15 cellular contexts compared by ENCODE assay signal in genomic region chr3:115830764-115831395, GRCh38.
"Had no signal": no experiment of that assay in that cellular context is flagged by ENCODE, and none has a peak within 500 bp of the region (broad histone marks: within the 10 kb centered on the region; RNA-seq: fewer than 3 reads in every experiment).

No MANE protein-coding gene starts in this region.

- H3K4me1 Mint-ChIP-seq: activated CD4-positive, alpha-beta memory T cell treated with anti-CD3 and anti-CD28 coated beads, Interleukin-2, amount 10 ng/mL, durations not matched to agents 7 days and 5 days had no signal

- H3K9me3 ChIP-seq: transverse colon had no signal

- ATAC-seq: left colon, sciatic nerve had no signal

- DNase-seq: activated CD4-positive, alpha-beta memory T cell treated with anti-CD3 and anti-CD28 coated beads, Interleukin-2, amount 10 ng/mL, durations not matched to agents 7 days and 5 days; activated CD8-positive, alpha-beta memory T cell treated with anti-CD3 and anti-CD28 coated beads, Interleukin-2, amount 50 U/mL, for 4 hours; activated naive CD4-positive, alpha-beta T cell; caudate nucleus; effector CD8-positive, alpha-beta T cell; glutamatergic neuron; left colon; stimulated activated CD4-positive, alpha-beta T cell treated with anti-CD3 and anti-CD28 coated beads, Interleukin-2, amount 100 ng/mL, for 24 hours; stimulated activated naive CD4-positive, alpha-beta T cell; substantia nigra; transverse colon had no signal

- H3K27ac ChIP-seq: coronary artery, epithelial cell of prostate, transverse colon had no signal

- H3K27me3 ChIP-seq: transverse colon had no signal

- H3K4me3 ChIP-seq: coronary artery, transverse colon had no signal

- H3K36me3 ChIP-seq: transverse colon had no signal

- H3K27ac Mint-ChIP-seq: activated CD4-positive, alpha-beta memory T cell treated with anti-CD3 and anti-CD28 coated beads, Interleukin-2, amount 10 ng/mL, durations not matched to agents 7 days and 5 days had no signal

- H3K4me3 Mint-ChIP-seq: activated CD4-positive, alpha-beta memory T cell treated with anti-CD3 and anti-CD28 coated beads, Interleukin-2, amount 10 ng/mL, durations not matched to agents 7 days and 5 days; nephron had no signal

- H3K9me3 Mint-ChIP-seq: activated CD4-positive, alpha-beta memory T cell treated with anti-CD3 and anti-CD28 coated beads, Interleukin-2, amount 10 ng/mL, durations not matched to agents 7 days and 5 days; nephron had no signal

- H3K4me1 ChIP-seq: transverse colon had no signal
